Comparison of ENCODE assay signal across 1 cellular context in genomic region chr12:49868952-49869815, GRCh38.
TF ChIP-seq lines count a peak whose summit lies in the region.

No MANE protein-coding gene starts in this region.

TF ChIP-seq in HepG2, 621 proteins besides CTCF, POLR2A, EP300 and RAD21 (continued from another document):
- TF ChIP-seq ARID5B (CRISPR knock-in tag; IDR thresholded peaks at IDR 0.05) (0 out of 2 replicates have a peak, but pooled peaks have one; percentile 9), BHLHE40 (IDR thresholded peaks at IDR 0.05; ENCODE audit: low read length) (0 out of 2 replicates have a peak, but pooled peaks have one; percentile 39), FOSL2 (CRISPR knock-in tag; IDR thresholded peaks at IDR 0.05) (peak; percentile 65), ZNF441 (CRISPR knock-in tag; IDR thresholded peaks at IDR 0.05; ENCODE audit: borderline replicate concordance) (no peak), GABPB1 (CRISPR knock-in tag; IDR thresholded peaks at IDR 0.05) (peak; percentile 20; the same call in 1 of the 2 replicates), RARA (CRISPR knock-in tag; IDR thresholded peaks at IDR 0.05) (0 out of 2 replicates have a peak, but pooled peaks have one; percentile 10), PATZ1 (CRISPR knock-in tag; IDR thresholded peaks at IDR 0.05) (peak; percentile 70), NCOA2 (CRISPR knock-in tag; IDR thresholded peaks at IDR 0.05) (0 out of 2 replicates have a peak, but pooled peaks have one; percentile 15), PAXIP1 (CRISPR knock-in tag; conservative IDR thresholded peaks at IDR 0.05) (0 out of 2 replicates have a peak, but pooled peaks have one; percentile 17), SAP130 (CRISPR knock-in tag; IDR thresholded peaks at IDR 0.05; ENCODE audit: low read depth) (no peak), GATAD2A (CRISPR knock-in tag; IDR thresholded peaks at IDR 0.05) (peak; percentile 55), TFAP4 (IDR thresholded peaks at IDR 0.05; ENCODE audit: borderline replicate concordance, low read depth) (peak; percentile 47; the same call in 1 of the 2 replicates), KIAA2018 (CRISPR knock-in tag; IDR thresholded peaks at IDR 0.05; ENCODE audit: borderline replicate concordance) (no peak), ZNF687 (CRISPR knock-in tag; IDR thresholded peaks at IDR 0.05) (peak; percentile 31)
